ENCODE assay signal across 17 cellular contexts in the genomic region with DNA sequence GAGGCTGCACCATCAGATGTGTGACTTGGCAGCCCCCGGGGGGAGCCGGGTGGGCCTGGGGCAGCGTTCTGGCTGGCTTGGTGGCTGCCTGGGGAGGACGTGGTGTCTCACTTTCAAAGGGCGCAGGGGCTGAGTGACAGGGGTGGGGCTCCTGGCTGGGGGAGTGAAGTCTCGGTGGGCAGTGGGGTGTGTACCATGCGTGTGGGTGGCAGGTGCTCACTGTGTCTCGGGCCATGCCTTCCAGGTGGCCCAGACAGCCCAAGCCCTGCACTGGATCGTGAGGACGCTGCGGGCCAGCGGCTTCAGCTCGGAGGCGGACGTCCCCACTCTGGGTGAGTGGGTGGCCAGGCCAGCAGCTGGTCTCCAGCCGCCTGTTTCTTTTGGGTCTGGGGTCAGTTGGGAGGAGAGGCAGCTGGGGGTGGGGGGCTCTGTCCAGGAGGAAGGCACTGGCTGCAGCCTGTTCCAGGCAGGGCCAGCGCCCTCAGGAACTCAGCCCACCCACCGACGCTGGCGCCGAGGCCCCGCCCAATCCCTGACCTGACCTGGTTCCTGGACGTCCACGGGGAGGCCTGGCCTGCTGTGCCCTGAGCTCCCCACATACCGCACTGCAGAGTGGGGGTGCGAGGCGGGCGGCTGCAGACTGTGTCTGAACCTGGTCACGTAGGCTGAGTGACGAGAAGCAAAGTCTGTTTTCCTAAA. TPM values are rescaled to one million over a fixed set of nuclear protein-coding genes. Genes with fewer than 3 reads are reported as not detected.
A peak's percentile ranks its signal among the peaks of the same experiment; 100 is the strongest.
DNase-seq lines count a peak whose midpoint lies in the region; ATAC-seq, FAIRE-seq and TF ChIP-seq lines count a peak whose summit lies in the region.
"Had no signal": no experiment of that assay in that cellular context is flagged by ENCODE, and none has a peak within 500 bp of the region (broad histone marks: within the 10 kb centered on the region; RNA-seq: fewer than 3 reads in every experiment).

No MANE protein-coding gene starts in this region.

- 92% methylated on average over 25 of the region's 30 CpGs; no CpG with 5 or more reads in 1 of the 2 experiments for WGBS in H1 (ENCODE audit: extremely low coverage in 1 of 2, insufficient coverage in 1 of 2, insufficient read length in 1 of 2, insufficient replicate concordance in 2 of 2, low coverage in 1 of 2, low lambda C conversion rate in 2 of 2, missing lambda C conversion rate in 1 of 2), 2 experiments

- peak overlapping the region in 10 of 11 experiments; percentile 62 to 88 (median 74); a peak in 21 of 22 replicates for H3K27ac ChIP-seq in BLaER1 treated with 17β-estradiol and CSF1 and Interleukin-3, amounts not matched to agents 10 nM and 100 nM
- H3K27ac ChIP-seq in H1 (ENCODE audit: low read depth, low read length), result no peak overlapping the region
- H3K27ac ChIP-seq: adrenal gland had no signal

- CTCF ChIA-PET in H1 (lab: Charles Lee; ENCODE audit: partially characterized antibody), result no interaction called here

- no peak overlapping the region for H2AFZ ChIP-seq in H1 (ENCODE audit: low read length)

- peaks cover 10 to 76% (median 53%) of the 10 kb centered on the region in 11 experiments; a peak in 20 of 22 replicates for H4K20me1 ChIP-seq in BLaER1 treated with 17β-estradiol and CSF1 and Interleukin-3, amounts not matched to agents 10 nM and 100 nM
- peaks cover 0 to 1% of the 10 kb centered on the region in 2 experiments for H4K20me1 ChIP-seq in H1 (replicated peaks in 1 of 2; ENCODE audit: control insufficient read depth in 1 of 2, insufficient read depth in 2 of 2, low read length in 2 of 2)

- no peak overlapping the region for H3K23ac ChIP-seq in H1 (ENCODE audit: insufficient read length)

- no peak overlapping the region for H3K14ac ChIP-seq in H1 (ENCODE audit: insufficient read length)

- H3K9ac ChIP-seq in BLaER1 treated with 17β-estradiol and CSF1 and Interleukin-3, amounts not matched to agents 10 nM and 100 nM, result peak overlapping the region; percentile 57 to 83 (median 66); a peak in 21 of 22 replicates
- no peak overlapping the region for H3K9ac ChIP-seq in H1 (replicated peaks in 1 of 4; ENCODE audit: extremely low read depth in 1 of 4, low read depth in 3 of 4, low read length in 3 of 4)

- no peaks in the 10 kb centered on the region for H3K79me1 ChIP-seq in H1 (ENCODE audit: low read depth, low read length)

- H3K4me2 ChIP-seq in BLaER1 treated with 17β-estradiol and CSF1 and Interleukin-3, amounts not matched to agents 10 nM and 100 nM, result peak overlapping the region; percentile 81 to 99 (median 92)
- no peak overlapping the region for H3K4me2 ChIP-seq in H1 (ENCODE audit: insufficient read depth in 1 of 2, low read depth in 2 of 2, low read length in 2 of 2)

- peaks cover 2% of the 10 kb centered on the region; the same call in 1 of the 2 replicates for H3K23me2 ChIP-seq in H1 (ENCODE audit: low read depth, low read length)

- no peak for FAIRE-seq in H1 (lab: Jason Lieb, UNC)
- FAIRE-seq: keratinocyte had no signal

- POLR2A ChIA-PET in H1 (lab: Charles Lee; ENCODE audit: partially characterized antibody), result interaction anchor here (0.7 to 1.2 kb wide), 2 partner anchors 11 to 27 kb away, joined by 3 read pairs; no protein-coding TSS in a partner anchor

- peak overlapping the region; percentile 18 to 62 (median 53); a peak in 18 of 20 replicates for H3K4me3 ChIP-seq in BLaER1 treated with 17β-estradiol and CSF1 and Interleukin-3, amounts not matched to agents 10 nM and 100 nM
- H3K4me3 ChIP-seq in LNCaP clone FGC (ENCODE audit: low read depth, low read length) (peak overlapping the region; percentile 82), H1 (ENCODE audit: extremely low read depth in 1 of 4, insufficient read depth in 2 of 4, low read depth in 3 of 4, low read length in 4 of 4) (no peak overlapping the region)
- H3K4me3 ChIP-seq: adrenal gland had no signal

- H3K4me1 ChIP-seq in BLaER1 treated with 17β-estradiol and CSF1 and Interleukin-3, amounts not matched to agents 10 nM and 100 nM, result peaks cover 69 to 81% (median 77%) of the 10 kb centered on the region in 10 experiments
- no peaks in the 10 kb centered on the region; a peak in 2 of 7 replicates for H3K4me1 ChIP-seq in H1 (replicated peaks in 1 of 4; ENCODE audit: control insufficient read depth in 3 of 4, insufficient read depth in 4 of 4, low read length in 3 of 4)
- H3K4me1 ChIP-seq: adrenal gland had no signal

- H2BK12ac ChIP-seq in H1 (ENCODE audit: low read depth, low read length), result no peak overlapping the region

- no peak for ATAC-seq in HG03039 (IDR thresholded peaks at IDR 0.05; ENCODE audit: unreplicated experiment)
- no peak for ATAC-seq in GM19023 (IDR thresholded peaks at IDR 0.05; ENCODE audit: unreplicated experiment)
- no peak for ATAC-seq in GM18858 (IDR thresholded peaks at IDR 0.05; ENCODE audit: unreplicated experiment)
- no peak for ATAC-seq in GM19035 (IDR thresholded peaks at IDR 0.05; ENCODE audit: unreplicated experiment)
- ATAC-seq: effector memory CD8-positive, alpha-beta T cell had no signal

- H4K8ac ChIP-seq in H1 (ENCODE audit: extremely low read depth, insufficient read depth, low read length), result peak overlapping the region; percentile 21; the same call in 1 of the 2 replicates

- H4K5ac ChIP-seq in H1 (ENCODE audit: insufficient read length, low read depth, low read length), result no peak overlapping the region

- peaks cover 21 to 34% (median 28%) of the 10 kb centered on the region in 11 experiments for H3K9me3 ChIP-seq in BLaER1 treated with 17β-estradiol and CSF1 and Interleukin-3, amounts not matched to agents 10 nM and 100 nM (replicated peaks in 1 of 11)
- peaks cover 2 to 5% of the 10 kb centered on the region in 2 experiments; a peak in 3 of 4 replicates for H3K9me3 ChIP-seq in H1 (ENCODE audit: insufficient read depth in 2 of 2, low read depth in 1 of 2, low read length in 1 of 2)
- H3K9me3 ChIP-seq: adrenal gland had no signal

- H2AK5ac ChIP-seq in H1 (ENCODE audit: low read depth, low read length), result no peak overlapping the region

- no peak overlapping the region for H2BK120ac ChIP-seq in H1 (replicated peaks; ENCODE audit: low read depth, low read length)

- H3K18ac ChIP-seq in H1 (ENCODE audit: extremely low read depth, low read length), result no peak overlapping the region

- no peak for TF ChIP-seq EP300 in H1 (IDR thresholded peaks at IDR 0.05; ENCODE audit: borderline replicate concordance in 1 of 2, low read depth in 2 of 2, low read length in 2 of 2)

- TF ChIP-seq CTCF in LNCaP clone FGC (IDR thresholded peaks at IDR 0.05; ENCODE audit: control insufficient read depth, extremely low read depth, insufficient read depth) (no peak), H1 (IDR thresholded peaks at IDR 0.05; ENCODE audit: control extremely low read depth in 1 of 3, insufficient read depth in 1 of 3, low read depth in 1 of 3, low read length in 3 of 3) (no peak)

- H3K36me3 ChIP-seq in BLaER1 treated with 17β-estradiol and CSF1 and Interleukin-3, amounts not matched to agents 10 nM and 100 nM, result peaks cover 49 to 93% (median 77%) of the 10 kb centered on the region in 11 experiments
- H3K36me3 ChIP-seq in H1 (ENCODE audit: control insufficient read depth in 2 of 4, insufficient read depth in 4 of 4, low read length in 3 of 4), result no peaks in the 10 kb centered on the region
- H3K36me3 ChIP-seq: adrenal gland had no signal

- H2BK5ac ChIP-seq in H1 (ENCODE audit: low read depth, low read length), result no peak overlapping the region

- H2BK20ac ChIP-seq in H1 (ENCODE audit: low read length), result no peak overlapping the region

- no peak overlapping the region for H2BK15ac ChIP-seq in H1 (ENCODE audit: low read length)

- H3K4ac ChIP-seq in H1 (replicated peaks; ENCODE audit: insufficient read length, low read depth, low read length), result no peak overlapping the region

- TF ChIP-seq POLR2A in H1 (IDR thresholded peaks at IDR 0.05; ENCODE audit: control extremely low read depth in 1 of 2, low read depth in 2 of 2, low read length in 2 of 2), result no peak

- no peak for TF ChIP-seq RAD21 in H1 (IDR thresholded peaks at IDR 0.05 in 1 of 2, conservative IDR thresholded peaks at IDR 0.05 in 1 of 2; ENCODE audit: low read depth in 2 of 2, low read length in 2 of 2)

- H3K79me2 ChIP-seq in H1 (ENCODE audit: control insufficient read depth in 1 of 2, insufficient read depth in 2 of 2, low read length in 2 of 2), result no peaks in the 10 kb centered on the region

- H4K91ac ChIP-seq in H1 (replicated peaks; ENCODE audit: insufficient read length, low read length), result no peak overlapping the region

- no peak overlapping the region for H3K56ac ChIP-seq in H1 (replicated peaks; ENCODE audit: insufficient read length, low read depth, low read length)

- no peak for DNase-seq in LNCaP clone FGC (ENCODE audit: low read depth)
- DNase-seq in H1 (ENCODE audit: low read depth in 1 of 2, low spot score in 2 of 2), result no peak
- DNase-seq in retina, result peak; percentile 50
- DNase-seq: activated CD4-positive, alpha-beta memory T cell treated with anti-CD3 and anti-CD28 coated beads, Interleukin-2, amount 10 ng/mL, durations not matched to agents 7 days and 5 days; AML-193; effector memory CD8-positive, alpha-beta T cell; GDM1; KBM-7; NCI-H774; stimulated activated CD4-positive, alpha-beta T cell treated with anti-CD3 and anti-CD28 coated beads, Interleukin-2, amount 100 ng/mL, for 48 hours had no signal

- H3K27me3 ChIP-seq in BLaER1 treated with 17β-estradiol and CSF1 and Interleukin-3, amounts not matched to agents 10 nM and 100 nM, result no peaks in the 10 kb centered on the region; a peak in 1 of 22 replicates
- no peaks in the 10 kb centered on the region for H3K27me3 ChIP-seq in H1 (replicated peaks in 1 of 4; ENCODE audit: control insufficient read depth in 3 of 4, extremely low read depth in 1 of 4, insufficient read depth in 3 of 4, low read length in 3 of 4)
- H3K27me3 ChIP-seq: adrenal gland had no signal

TF ChIP-seq in H1, 55 proteins besides CTCF, POLR2A, EP300 and RAD21 (continues in another document):
- TF ChIP-seq TCF12 (IDR thresholded peaks at IDR 0.05; ENCODE audit: low read depth, low read length), result no peak
- no peak for TF ChIP-seq GTF2F1 (IDR thresholded peaks at IDR 0.05; ENCODE audit: borderline replicate concordance, low read depth, low read length)

RNA-seq across cellular contexts. Expression of a gene that starts 30.6 kb away (rescaled TPM):
- total RNA-seq in H1 (2021; fragmentation: NEBNext Ultra II Directional; extraction: Animal tissue kit (Norgen Biotek cat#: 25700)), result 5.4 and 5.9 TPM in 2 replicates
- 3.1 and 4.7 TPM in 2 replicates for polyA plus RNA-seq in H1 (2011; rRNA removed)
- polyA plus RNA-seq in H1 (2011; cell fraction: cytosol; rRNA removed), result 2.7 TPM
- 3.4 TPM for polyA plus RNA-seq in H1 (2011; cell fraction: nucleus; rRNA removed)
- polyA plus RNA-seq in H1 (2012, experiment 1 of 2), result 2.7 to 3.3 TPM (median 3.0 TPM) in 4 replicates
- polyA plus RNA-seq in H1 (2012, experiment 2 of 2), result 2.7 TPM
- polyA plus RNA-seq in H1 (2013, experiment 1 of 2), result 4.4 TPM
- 4.9 TPM for polyA plus RNA-seq in H1 (2013, experiment 2 of 2)
- polyA minus RNA-seq in H1 (2011; rRNA and poly(A)+ RNA removed), result 2.8 and 3.0 TPM in 2 replicates
- polyA minus RNA-seq in H1 (2011; cell fraction: cytosol; rRNA and poly(A)+ RNA removed), result 3.1 TPM
- 3.7 TPM for polyA minus RNA-seq in H1 (2011; cell fraction: nucleus; rRNA and poly(A)+ RNA removed)

Comparison
In these comparisons a context has a peak if more than half of its experiments do, and no peak if none do; other contexts are left out.
1. H3K4me2 ChIP-seq: peak in BLaER1 treated with 17β-estradiol and CSF1 and Interleukin-3, amounts not matched to agents 10 nM and 100 nM (11 of 11); none in H1 (0 of 2).
2. H3K4me3 ChIP-seq: peak in BLaER1 treated with 17β-estradiol and CSF1 and Interleukin-3, amounts not matched to agents 10 nM and 100 nM (10 of 10) and LNCaP clone FGC (single experiment); none in H1 (0 of 4).
3. H3K9ac ChIP-seq: peak in BLaER1 treated with 17β-estradiol and CSF1 and Interleukin-3, amounts not matched to agents 10 nM and 100 nM (11 of 11); none in H1 (0 of 4).